In the genomic region with DNA sequence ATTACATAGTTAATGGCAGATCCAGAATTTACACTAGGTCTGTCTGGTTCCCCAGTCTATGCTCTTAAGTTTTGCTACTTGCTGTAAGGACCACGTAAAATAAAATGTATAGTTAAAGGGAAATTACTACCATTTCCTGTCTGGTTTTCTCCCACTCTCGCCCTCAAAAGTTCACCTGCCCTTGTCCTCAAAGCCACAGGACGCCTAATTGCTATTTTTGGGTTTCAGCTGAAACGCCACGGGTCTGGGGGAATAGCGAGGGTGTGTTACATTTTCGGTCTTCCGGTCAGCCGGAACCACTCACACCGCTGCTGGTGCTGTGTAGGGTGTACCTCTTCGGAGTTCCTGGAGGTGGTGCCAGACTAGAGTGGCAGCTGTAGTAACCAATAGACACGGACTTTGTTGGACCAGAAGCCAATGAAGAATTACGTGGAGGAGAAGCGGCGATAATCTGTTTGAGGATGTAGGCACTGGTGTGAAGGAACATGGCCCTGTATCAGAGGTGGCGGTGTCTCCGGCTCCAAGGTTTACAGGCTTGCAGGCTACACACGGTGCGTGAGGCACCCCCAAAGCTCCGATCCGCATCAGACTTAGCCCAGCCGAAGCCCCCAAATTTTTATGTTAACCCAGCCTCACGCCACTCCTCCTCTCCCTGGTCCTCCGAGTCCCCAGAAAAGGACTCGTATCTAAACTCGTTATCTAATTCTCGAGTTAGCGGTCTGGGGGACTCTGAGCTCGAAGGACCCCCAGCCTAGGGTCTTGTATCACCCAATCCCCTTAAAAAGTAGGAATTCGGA, we compare ENCODE assay signal across 1 cellular context.
TF ChIP-seq lines count a peak whose summit lies in the region.

Gene TARS2 (plus strand): TSS at position 454 of the 797 bp plus-strand sequence. CDS start 32 bp downstream, at position 486.

TF ChIP-seq in HepG2, 621 proteins besides CTCF, POLR2A, EP300 and RAD21 (continued from another document):
- TF ChIP-seq, protein P1, sequence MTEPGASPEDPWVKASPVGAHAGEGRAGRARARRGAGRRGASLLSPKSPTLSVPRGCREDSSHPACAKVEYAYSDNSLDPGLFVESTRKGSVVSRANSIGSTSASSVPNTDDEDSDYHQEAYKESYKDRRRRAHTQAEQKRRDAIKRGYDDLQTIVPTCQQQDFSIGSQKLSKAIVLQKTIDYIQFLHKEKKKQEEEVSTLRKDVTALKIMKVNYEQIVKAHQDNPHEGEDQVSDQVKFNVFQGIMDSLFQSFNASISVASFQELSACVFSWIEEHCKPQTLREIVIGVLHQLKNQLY (CRISPR knock-in tag; IDR thresholded peaks at IDR 0.05): no peak
- TF ChIP-seq SRF (IDR thresholded peaks at IDR 0.05; ENCODE audit: low read depth, low read length) (peak; percentile 83; the same call in 1 of the 2 replicates), RNF2 (conservative IDR thresholded peaks at IDR 0.05; ENCODE audit: low read depth) (0 out of 2 replicates have a peak, but pooled peaks have one; percentile 46), SRSF4 (IDR thresholded peaks at IDR 0.05; ENCODE audit: low read depth, low read length, poor library complexity, severe bottlenecking) (no peak), FOXK1 (CRISPR knock-in tag; IDR thresholded peaks at IDR 0.05; ENCODE audit: borderline replicate concordance, low read depth) (peak; percentile 97), ZNF660 (CRISPR knock-in tag; IDR thresholded peaks at IDR 0.05; ENCODE audit: borderline replicate concordance, low read depth) (no peak), SIN3A (IDR thresholded peaks at IDR 0.05; ENCODE audit: borderline replicate concordance, low read depth, low read length) (peak; percentile 84; the same call in 1 of the 2 replicates), REPIN1 (CRISPR knock-in tag; IDR thresholded peaks at IDR 0.05; ENCODE audit: borderline replicate concordance, low read depth) (peak; percentile 97), PITX1 (CRISPR knock-in tag; IDR thresholded peaks at IDR 0.05) (peak; percentile 76; the same call in 1 of the 2 replicates), POLR2G (IDR thresholded peaks at IDR 0.05; ENCODE audit: low read depth, low read length) (peak; percentile 87), ZNF275 (CRISPR knock-in tag; IDR thresholded peaks at IDR 0.05; ENCODE audit: borderline replicate concordance) (peak; percentile 49; the same call in 1 of the 2 replicates), DR1 (CRISPR knock-in tag; IDR thresholded peaks at IDR 0.05) (no peak), ZNF674 (CRISPR knock-in tag; IDR thresholded peaks at IDR 0.05; ENCODE audit: low read depth) (no peak), ZNF354B (CRISPR knock-in tag; IDR thresholded peaks at IDR 0.05) (no peak)
